Comparison of ENCODE assay signal across 17 cellular contexts in genomic region chr7:11077816-11078215, GRCh38.
"Had no signal": no experiment of that assay in that cellular context is flagged by ENCODE, and none has a peak within 500 bp of the region (broad histone marks: within the 10 kb centered on the region; RNA-seq: fewer than 3 reads in every experiment).

No MANE protein-coding gene starts in this region.

- ATAC-seq: activated CD8-positive, alpha-beta T cell treated with anti-CD3 and anti-CD28 coated beads, Interleukin-2, amount 10 ng/mL, durations not matched to agents 7 days and 5 days; stimulated activated memory B cell treated with anti-CD40 and anti-IgM and Interleukin-4, amounts not matched to agents 10 μg/mL and 1 μg/mL and 100 μg/mL, for 72 hours had no signal

- FAIRE-seq: bronchial epithelial cell, TTC549, urothelium cell line had no signal

- H3K27ac ChIP-seq: parathyroid adenoma, thyroid gland had no signal

- DNase-seq: activated B cell treated with CpG ODN at 0.5 μM for 24 hours; activated CD4-positive, alpha-beta T cell treated with anti-CD3 and anti-CD28 coated beads for 48 hours; activated CD8-positive, alpha-beta memory T cell treated with anti-CD3 and anti-CD28 coated beads, Interleukin-2, amount 50 U/mL, for 4 hours; activated CD8-positive, alpha-beta T cell treated with anti-CD3 and anti-CD28 coated beads, Interleukin-2, amount 10 ng/mL, durations not matched to agents 7 days and 5 days; activated naive CD8-positive, alpha-beta T cell treated with anti-CD3 and anti-CD28 coated beads, Interleukin-2, amount 10 ng/mL, durations not matched to agents 7 days and 5 days; aorta; erythroblast; islet precursor cell; midbrain; stimulated activated CD4-positive, alpha-beta T cell treated with anti-CD3 and anti-CD28 coated beads, Interleukin-12 subunit alpha, Interleukin-12 subunit beta, amount 100 ng/mL, for 4 hours; T-helper 2 cell; thyroid gland had no signal

- H3K4me3 ChIP-seq: thyroid gland had no signal

- H3K36me3 ChIP-seq: thyroid gland had no signal

- H3K27me3 Mint-ChIP-seq: activated B cell treated with CpG ODN at 0.5 μM for 24 hours; activated naive CD8-positive, alpha-beta T cell treated with anti-CD3 and anti-CD28 coated beads, Interleukin-2, amount 10 ng/mL, durations not matched to agents 7 days and 5 days; stimulated activated memory B cell treated with anti-CD40 and anti-IgM and Interleukin-4, amounts not matched to agents 10 μg/mL and 1 μg/mL and 100 μg/mL, for 72 hours had no signal

- H3K9me3 ChIP-seq: thyroid gland had no signal

- H3K4me1 ChIP-seq: parathyroid adenoma, thyroid gland had no signal

- H3K27ac Mint-ChIP-seq: activated B cell treated with CpG ODN at 0.5 μM for 24 hours; activated CD8-positive, alpha-beta T cell treated with anti-CD3 and anti-CD28 coated beads, Interleukin-2, amount 10 ng/mL, durations not matched to agents 7 days and 5 days; activated naive CD8-positive, alpha-beta T cell treated with anti-CD3 and anti-CD28 coated beads, Interleukin-2, amount 10 ng/mL, durations not matched to agents 7 days and 5 days; stimulated activated memory B cell treated with anti-CD40 and anti-IgM and Interleukin-4, amounts not matched to agents 10 μg/mL and 1 μg/mL and 100 μg/mL, for 72 hours had no signal

- H3K4me1 Mint-ChIP-seq: activated B cell treated with CpG ODN at 0.5 μM for 24 hours; stimulated activated memory B cell treated with anti-CD40 and anti-IgM and Interleukin-4, amounts not matched to agents 10 μg/mL and 1 μg/mL and 100 μg/mL, for 72 hours had no signal

- H3K79me2 ChIP-seq: parathyroid adenoma had no signal

- H3K27me3 ChIP-seq: thyroid gland had no signal

- H2AFZ ChIP-seq: parathyroid adenoma had no signal

- H3K4me3 Mint-ChIP-seq: activated B cell treated with CpG ODN at 0.5 μM for 24 hours; activated CD8-positive, alpha-beta T cell treated with anti-CD3 and anti-CD28 coated beads, Interleukin-2, amount 10 ng/mL, durations not matched to agents 7 days and 5 days; activated naive CD8-positive, alpha-beta T cell treated with anti-CD3 and anti-CD28 coated beads, Interleukin-2, amount 10 ng/mL, durations not matched to agents 7 days and 5 days; stimulated activated memory B cell treated with anti-CD40 and anti-IgM and Interleukin-4, amounts not matched to agents 10 μg/mL and 1 μg/mL and 100 μg/mL, for 72 hours had no signal

- H3K9me3 Mint-ChIP-seq: activated B cell treated with CpG ODN at 0.5 μM for 24 hours had no signal
